Comparison of ENCODE assay signal across 16 cellular contexts in the genomic region with DNA sequence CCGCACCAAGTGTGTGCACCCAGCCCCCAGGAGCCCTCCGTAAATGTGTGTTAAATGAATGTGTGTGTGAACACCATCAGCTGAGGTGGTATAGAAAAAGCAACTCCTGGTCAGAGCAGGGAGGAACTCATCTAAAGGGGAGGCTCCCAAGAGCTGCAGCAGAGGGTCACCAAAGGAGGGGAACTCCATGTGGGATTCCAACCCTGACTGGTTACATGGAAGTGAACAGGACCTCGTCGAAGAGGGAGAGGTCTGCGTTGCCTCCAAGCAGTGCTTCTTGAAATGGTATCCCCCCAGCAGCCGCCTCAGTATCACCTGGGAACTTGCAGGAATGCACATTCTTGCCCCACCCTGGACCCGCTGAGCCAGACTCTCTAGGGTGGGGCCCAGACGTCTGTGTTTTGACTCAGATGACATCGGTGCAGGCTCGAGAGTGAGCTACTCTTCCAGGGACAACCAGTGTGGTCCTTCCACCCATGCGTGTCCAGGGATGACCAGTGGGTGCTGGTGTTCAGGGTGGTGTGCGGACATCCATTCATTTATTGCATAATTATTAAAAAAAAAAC.
"Had no signal": no experiment of that assay in that cellular context is flagged by ENCODE, and none has a peak within 500 bp of the region (broad histone marks: within the 10 kb centered on the region; RNA-seq: fewer than 3 reads in every experiment).

No MANE protein-coding gene starts in this region.

- H3K4me3 ChIP-seq: neural progenitor cell had no signal

- H2AFZ ChIP-seq: neural progenitor cell, parathyroid adenoma had no signal

- H3K4me2 ChIP-seq: neural progenitor cell had no signal

- H3K27me3 ChIP-seq: brain microvascular endothelial cell, neural progenitor cell had no signal

- H3K27ac ChIP-seq: brain microvascular endothelial cell, neural progenitor cell, parathyroid adenoma had no signal

- H3K36me3 ChIP-seq: brain microvascular endothelial cell, neural progenitor cell had no signal

- DNase-seq: activated CD4-positive, alpha-beta T cell treated with anti-CD3 and anti-CD28 coated beads, Interleukin-2, amount 50 U/mL, for 4 hours; activated CD4-positive, CD25-positive, alpha-beta regulatory T cell treated with anti-CD3 and anti-CD28 coated beads, Interleukin-2, amount 50 U/mL, for 72 hours; activated CD8-positive, alpha-beta memory T cell treated with anti-CD3 and anti-CD28 coated beads, Interleukin-2, amount 10 ng/mL, durations not matched to agents 7 days and 5 days; activated gamma-delta T cell; activated naive CD8-positive, alpha-beta T cell treated with anti-CD3 and anti-CD28 coated beads for 36 hours; activated T-cell treated with anti-CD3 and anti-CD28 coated beads, Interleukin-2, amount 50 U/mL, for 24 hours; brain microvascular endothelial cell; cerebellar nuclear complex; dermis blood vessel endothelial cell; endodermal cell; immature natural killer cell; small intestine; SW 1271 had no signal

- H3K9ac ChIP-seq: neural progenitor cell, parathyroid adenoma had no signal

- ATAC-seq: activated CD8-positive, alpha-beta memory T cell treated with anti-CD3 and anti-CD28 coated beads, Interleukin-2, amount 10 ng/mL, durations not matched to agents 7 days and 5 days; stimulated activated memory B cell treated with anti-CD40 and anti-IgM and Interleukin-4, amounts not matched to agents 10 μg/mL and 1 μg/mL and 100 μg/mL, for 72 hours had no signal
